8 cellular contexts compared by ENCODE assay signal in the genomic region with DNA sequence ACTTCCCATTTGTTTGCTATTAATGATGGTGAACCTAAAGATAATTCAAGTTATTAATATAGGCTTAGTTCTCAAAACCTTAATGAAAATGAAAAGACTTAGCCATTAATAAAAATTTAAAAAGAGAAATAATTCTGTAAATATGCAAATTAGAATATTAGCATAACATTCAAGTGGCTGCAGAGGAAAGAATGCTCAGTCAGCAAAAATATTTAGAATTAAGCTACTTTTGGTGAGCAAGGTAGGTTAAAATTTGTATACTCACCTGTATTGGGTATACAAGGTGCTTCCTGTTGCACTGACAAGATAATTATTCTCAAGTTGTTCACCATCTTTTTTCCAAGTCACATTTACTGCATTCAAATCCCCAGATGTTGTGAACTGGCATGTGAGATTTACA. TPM values are rescaled to one million over a fixed set of nuclear protein-coding genes. Genes with fewer than 3 reads are reported as not detected.
DNase-seq lines count a peak whose midpoint lies in the region; ATAC-seq, FAIRE-seq and TF ChIP-seq lines count a peak whose summit lies in the region.
"Not testable (repeated sequence)": the region's sequence is repeated elsewhere in the genome, so short reads cannot be mapped to it uniquely, and the experiment has no call there.
"Had no signal": no experiment of that assay in that cellular context is flagged by ENCODE, and none has a peak within 500 bp of the region (broad histone marks: within the 10 kb centered on the region; RNA-seq: fewer than 3 reads in every experiment).

No MANE protein-coding gene starts in this region.

- not testable (repeated sequence) for H3K27me3 ChIP-seq in CD8-positive, alpha-beta memory T cell (ENCODE audit: insufficient read depth, low read length, poor library complexity, severe bottlenecking); SU-DHL-6 (ENCODE audit: low read length); HepG2 (ENCODE audit: control insufficient read depth in 1 of 2, insufficient read depth in 2 of 2, low read length in 2 of 2)

- DNase-seq in A549 (ENCODE audit: low read depth in 1 of 2, low spot score in 1 of 2); CD8-positive, alpha-beta memory T cell; HTR-8/SVneo (ENCODE audit: insufficient read length, low spot score); central memory CD8-positive, alpha-beta T cell (ENCODE audit: low spot score in 2 of 2); HepG2 (ENCODE audit: low spot score): not testable (repeated sequence)

- in situ Hi-C loops in HepG2 (cut with HindIII; ENCODE audit: extremely low pct_ligation_motif_present, low pct_unique_long_range_greater_than_20kb): not testable (repeated sequence)

- intact Hi-C loops in HepG2 (cut with micrococcal nuclease; ENCODE audit: unreplicated experiment): not testable (repeated sequence)

- not testable (repeated sequence) for TF ChIP-seq CTCF in A549 (IDR thresholded peaks at IDR 0.05); SU-DHL-6 (IDR thresholded peaks at IDR 0.05; ENCODE audit: insufficient read depth, low read length, poor library complexity, severe bottlenecking); HepG2 (CRISPR knock-in tag; IDR thresholded peaks at IDR 0.05)

- H3K4me1 Mint-ChIP-seq in CD8-positive, alpha-beta memory T cell: peaks cover 73 to 97% (median 91%) of the 10 kb centered on the region in 3 donors
- peaks cover 63% of the 10 kb centered on the region for H3K4me1 Mint-ChIP-seq in central memory CD8-positive, alpha-beta T cell

- H3F3A ChIP-seq in SU-DHL-6 (ENCODE audit: insufficient read depth): not testable (repeated sequence)

- H3K27me3 Mint-ChIP-seq in CD8-positive, alpha-beta memory T cell; central memory CD8-positive, alpha-beta T cell: not testable (repeated sequence)

- H3K9me3 Mint-ChIP-seq in CD8-positive, alpha-beta memory T cell; central memory CD8-positive, alpha-beta T cell: not testable (repeated sequence)

- H3K79me2 ChIP-seq in SU-DHL-6 (ENCODE audit: insufficient read depth, low read length): peaks cover 60% of the 10 kb centered on the region
- not testable (repeated sequence) for H3K79me2 ChIP-seq in HepG2 (ENCODE audit: insufficient read depth, low read length)

- not testable (repeated sequence) for H4K20me1 ChIP-seq in SU-DHL-6 (ENCODE audit: low read depth, low read length); HepG2 (ENCODE audit: insufficient read depth, low read length)

- not testable (repeated sequence) for FAIRE-seq in A549 (lab: Jason Lieb, UNC); HepG2 (lab: Jason Lieb, UNC)
- FAIRE-seq in HTR-8/SVneo (lab: Jason Lieb, UNC): peak; percentile 72

- H3K4me3 ChIP-seq in A549; CD8-positive, alpha-beta memory T cell (ENCODE audit: low read length); SU-DHL-6 (ENCODE audit: insufficient read depth, low read length, poor library complexity, severe bottlenecking); HepG2 (replicated peaks in 1 of 3; ENCODE audit: insufficient read depth in 1 of 3, low read depth in 2 of 3, low read length in 3 of 3): not testable (repeated sequence)

- not testable (repeated sequence) for H3K4me2 ChIP-seq in A549; SU-DHL-6 (ENCODE audit: low read depth, low read length, poor library complexity, severe bottlenecking); HepG2 (ENCODE audit: low read depth, low read length)

- H3K4me3 Mint-ChIP-seq in CD8-positive, alpha-beta memory T cell: peak overlapping the region in 1 of 7 donors; percentile 1
- H3K4me3 Mint-ChIP-seq in central memory CD8-positive, alpha-beta T cell: not testable (repeated sequence)

- H3K27ac Mint-ChIP-seq in CD8-positive, alpha-beta memory T cell: peak overlapping the region in 5 of 8 donors; percentile 38 to 79 (median 68)
- H3K27ac Mint-ChIP-seq in central memory CD8-positive, alpha-beta T cell (ENCODE audit: low read depth): peak overlapping the region; percentile 25

- not testable (repeated sequence) for H3K4me1 ChIP-seq in A549; HepG2 (ENCODE audit: insufficient read depth, low read length)
- H3K4me1 ChIP-seq in CD8-positive, alpha-beta memory T cell (ENCODE audit: insufficient read depth, low read length): peaks cover 48% of the 10 kb centered on the region

- H3K9me3 ChIP-seq in A549; CD8-positive, alpha-beta memory T cell (ENCODE audit: low read length); SU-DHL-6 (ENCODE audit: insufficient read depth, low read length): not testable (repeated sequence)
- H3K9me3 ChIP-seq in HepG2 (ENCODE audit: low read length): peaks cover 27% of the 10 kb centered on the region

- CTCF ChIA-PET in A549 (lab: Yijun Ruan, JAX); HepG2 (lab: Yijun Ruan, JAX; ENCODE audit: low intra/inter-chr PET ratio, low total read pairs): not testable (repeated sequence)
- CTCF ChIA-PET in CD8-positive, alpha-beta memory T cell (lab: Charles Lee): interaction anchor here (1.8 kb wide), 1 partner anchor 31 kb away, joined by 3 read pairs; a partner anchor contains a TSS

- TF ChIP-seq RAD21 in A549 (conservative IDR thresholded peaks at IDR 0.05 in 1 of 2, IDR thresholded peaks at IDR 0.05 in 1 of 2); HepG2 (CRISPR knock-in tag; IDR thresholded peaks at IDR 0.05): not testable (repeated sequence)

- H2AFZ ChIP-seq in SU-DHL-6 (ENCODE audit: low read depth, low read length, severe bottlenecking); HepG2 (ENCODE audit: low read length): not testable (repeated sequence)

- not testable (repeated sequence) for BruUV-seq in HepG2 (replicated peaks; lab: Mats Ljungman, UMichigan)

- H3K36me3 ChIP-seq in CD8-positive, alpha-beta memory T cell (ENCODE audit: insufficient read depth, low read length); HepG2 (replicated peaks in 1 of 2; ENCODE audit: control insufficient read depth in 1 of 2, insufficient read depth in 2 of 2, low read length in 2 of 2): not testable (repeated sequence)
- peaks cover 19% of the 10 kb centered on the region for H3K36me3 ChIP-seq in SU-DHL-6 (ENCODE audit: low read length)

- not testable (repeated sequence) for H3K9ac ChIP-seq in SU-DHL-6 (ENCODE audit: low read length); HepG2 (ENCODE audit: insufficient read depth, low read depth, low read length)

- POLR2A ChIA-PET in A549 (lab: Yijun Ruan, JAX); CD8-positive, alpha-beta memory T cell (lab: Charles Lee); HepG2 (lab: Yijun Ruan, JAX): not testable (repeated sequence)

- not testable (repeated sequence) for H3K9me2 ChIP-seq in SU-DHL-6 (replicated peaks; ENCODE audit: insufficient read depth, low read length)

- not testable (repeated sequence) for TF ChIP-seq EP300 in A549 (IDR thresholded peaks at IDR 0.05); HepG2 (IDR thresholded peaks at IDR 0.05; ENCODE audit: low read depth in 2 of 2, low read length in 2 of 2); HepG2 (CRISPR knock-in tag; IDR thresholded peaks at IDR 0.05; ENCODE audit: borderline replicate concordance)

- not testable (repeated sequence) for TF ChIP-seq POLR2A in A549 (IDR thresholded peaks at IDR 0.05; ENCODE audit: low read length); HepG2 (IDR thresholded peaks at IDR 0.05; ENCODE audit: insufficient read depth in 1 of 2, low read depth in 2 of 2, low read length in 2 of 2)

- H3K27ac ChIP-seq in A549; CD8-positive, alpha-beta memory T cell (ENCODE audit: low read depth, low read length); HepG2 (ENCODE audit: extremely low read length, insufficient read depth, low read length): not testable (repeated sequence)
- peak overlapping the region; percentile 18; the same call in 1 of the 2 replicates for H3K27ac ChIP-seq in SU-DHL-6 (ENCODE audit: low read depth, low read length)

- H3K36me3 Mint-ChIP-seq in CD8-positive, alpha-beta memory T cell: peaks cover 0 to 54% (median 7%) of the 10 kb centered on the region in 3 donors
- H3K36me3 Mint-ChIP-seq in central memory CD8-positive, alpha-beta T cell (ENCODE audit: insufficient read depth): peaks cover 16% of the 10 kb centered on the region

- not testable (repeated sequence) for ATAC-seq in A549; central memory CD8-positive, alpha-beta T cell (replicated peaks; ENCODE audit: extremely low read depth, poor library complexity, severe bottlenecking); HepG2

RNA-seq across cellular contexts. Expression of a gene that starts 30.2 kb away (rescaled TPM):
- 8.8 and 11.9 TPM in 2 replicates for polyA plus RNA-seq in A549 (2011; rRNA removed)
- 1.8 and 2.6 TPM in 2 replicates for polyA plus RNA-seq in A549 (2012; cell fraction: cytosol; rRNA removed)
- polyA plus RNA-seq in A549 (2012; cell fraction: nucleus; rRNA removed): 1.2 and 2.0 TPM in 2 replicates
- 4.6 to 5.2 TPM (median 4.6 TPM) in 3 replicates for polyA plus RNA-seq in A549 (2017; fragmentation: RNase III; extraction: RNeasy Plus Mini Kit Qiagen cat#74134 plus additional on column Dnase treatment)
- polyA minus RNA-seq in A549 (2011; rRNA and poly(A)+ RNA removed): 2.3 and 3.1 TPM in 2 replicates
- total RNA-seq in CD8-positive, alpha-beta memory T cell: 100 to 1,000 TPM; 140 to 145 TPM
- 220 TPM for polyA plus RNA-seq in CD8-positive, alpha-beta memory T cell
- total RNA-seq in HepG2 (2016; rRNA removed; fragmentation: Illumina TruSeq; extraction: Trizol): not detected in 2 replicates
- not detected in 2 replicates for total RNA-seq in HepG2 (2016; cell fraction: cytosol; rRNA removed; fragmentation: Illumina TruSeq; extraction: Trizol; ENCODE audit: low read depth)
- not detected in 2 replicates for total RNA-seq in HepG2 (2016; cell fraction: insoluble cytoplasmic fraction; rRNA removed; fragmentation: Illumina TruSeq; extraction: Trizol)
- total RNA-seq in HepG2 (2016; cell fraction: membrane; rRNA removed; fragmentation: Illumina TruSeq; extraction: Trizol): not detected in 2 replicates
- not detected in 2 replicates for total RNA-seq in HepG2 (2016; cell fraction: nucleus; rRNA removed; fragmentation: Illumina TruSeq; extraction: Trizol)
- 0.01 TPM in 2 replicates for polyA plus RNA-seq in HepG2 (2011; rRNA removed)
- 0.01 TPM in 1 of 2 replicates, not detected in the other for polyA plus RNA-seq in HepG2 (2011; cell fraction: cytosol; rRNA removed)
- not detected in 2 replicates for polyA plus RNA-seq in HepG2 (2011; cell fraction: nucleus; rRNA removed)
- 0.04 TPM in 1 of 2 replicates, not detected in the other for polyA plus RNA-seq in HepG2 (2012)
- polyA plus RNA-seq in HepG2 (2016; cell fraction: cytosol; fragmentation: Illumina TruSeq; extraction: Trizol; ENCODE audit: low read depth): not detected in 2 replicates
- polyA plus RNA-seq in HepG2 (2016; cell fraction: insoluble cytoplasmic fraction; fragmentation: Illumina TruSeq; extraction: Trizol; ENCODE audit: low read depth): not detected in 2 replicates
- polyA plus RNA-seq in HepG2 (2016; cell fraction: membrane; fragmentation: Illumina TruSeq; extraction: Trizol; ENCODE audit: low read depth): not detected in 2 replicates
- polyA plus RNA-seq in HepG2 (2016; cell fraction: nucleus; fragmentation: Illumina TruSeq; extraction: Trizol; ENCODE audit: insufficient read depth, low read depth): not detected in 2 replicates
- 0.05 TPM in 1 of 2 replicates, not detected in the other for polyA minus RNA-seq in HepG2 (2011; rRNA and poly(A)+ RNA removed; ENCODE audit: low replicate concordance)
- polyA minus RNA-seq in HepG2 (2011; cell fraction: cytosol; rRNA and poly(A)+ RNA removed): not detected in 2 replicates
- polyA minus RNA-seq in HepG2 (2011; cell fraction: nucleus; rRNA and poly(A)+ RNA removed): 0.13 TPM in 1 of 2 replicates, not detected in the other
- total RNA-seq: HFFc6 had no signal
- polyA plus RNA-seq: GM23248 had no signal

Comparison
In these comparisons a context has a peak if more than half of its experiments do, and no peak if none do; other contexts are left out.
1. RNA of a gene that starts 30.2 kb away (polyA plus RNA-seq): 220 TPM in CD8-positive, alpha-beta memory T cell (single experiment); 1.2 to 11.9 TPM in A549 and 0.01 to 0.04 TPM in HepG2; every median in the first group is over 10 times any median in the second.